1 cellular context compared by ENCODE assay signal in genomic region chr3:100647673-100648072, GRCh38.
TF ChIP-seq lines count a peak whose summit lies in the region.

No MANE protein-coding gene starts in this region.

TF ChIP-seq in IMR-90, 13 proteins besides CTCF, POLR2A, EP300 and RAD21:
- TF ChIP-seq RFX5 (IDR thresholded peaks at IDR 0.05; ENCODE audit: low read depth, low read length) (no peak), FOS (IDR thresholded peaks at IDR 0.05; ENCODE audit: low read depth, low read length) (no peak), MXI1 (IDR thresholded peaks at IDR 0.05; ENCODE audit: borderline replicate concordance, low read depth, low read length) (no peak), NFE2L2 (IDR thresholded peaks at IDR 0.05; ENCODE audit: low read depth, low read length) (no peak)
